ENCODE assay signal across 1 cellular context in genomic region chr7:77698042-77698625, GRCh38.
TF ChIP-seq lines count a peak whose summit lies in the region.

No MANE protein-coding gene starts in this region.

TF ChIP-seq in IMR-90, 13 proteins besides CTCF, POLR2A, EP300 and RAD21 (continued from another document):
- TF ChIP-seq RCOR1 (IDR thresholded peaks at IDR 0.05; ENCODE audit: insufficient replicate concordance, low read length), result no peak
- TF ChIP-seq ELK1 (IDR thresholded peaks at IDR 0.05; ENCODE audit: borderline replicate concordance, low read depth, low read length), result no peak
- TF ChIP-seq MXI1 (IDR thresholded peaks at IDR 0.05; ENCODE audit: borderline replicate concordance, low read depth, low read length), result no peak
